In the genomic region with DNA sequence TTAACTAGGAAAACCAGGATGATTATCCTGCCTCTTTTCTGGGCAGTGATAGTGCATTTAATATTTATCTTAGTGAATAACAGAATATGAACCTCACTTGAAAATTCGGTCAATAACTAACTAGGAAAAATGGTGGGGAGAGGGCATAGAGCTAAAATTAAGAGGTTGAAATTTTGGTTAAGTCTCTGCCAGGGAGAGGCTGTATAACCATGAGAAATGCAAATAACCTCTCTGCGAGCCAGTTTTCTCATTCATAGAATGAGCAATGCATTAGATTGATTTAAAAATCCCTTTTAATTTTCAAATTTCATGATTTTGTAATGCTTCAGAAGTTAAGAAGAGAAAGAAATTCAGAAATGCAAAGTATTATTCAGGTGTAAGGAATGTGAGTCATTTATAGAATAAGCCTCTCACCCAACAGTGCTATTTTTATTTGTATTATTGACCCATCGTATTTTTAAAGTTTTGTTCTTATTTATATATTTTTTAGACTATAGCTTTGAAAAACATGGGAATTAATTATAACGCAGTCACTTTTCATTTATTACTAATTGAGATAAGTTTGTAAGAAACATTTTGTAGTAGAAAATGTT, we compare ENCODE assay signal across 1 cellular context.
TF ChIP-seq lines count a peak whose summit lies in the region.

No MANE protein-coding gene starts in this region.

TF ChIP-seq in GM23338, 12 proteins besides CTCF, POLR2A, EP300 and RAD21 (continued from another document):
- TF ChIP-seq, protein P1, sequence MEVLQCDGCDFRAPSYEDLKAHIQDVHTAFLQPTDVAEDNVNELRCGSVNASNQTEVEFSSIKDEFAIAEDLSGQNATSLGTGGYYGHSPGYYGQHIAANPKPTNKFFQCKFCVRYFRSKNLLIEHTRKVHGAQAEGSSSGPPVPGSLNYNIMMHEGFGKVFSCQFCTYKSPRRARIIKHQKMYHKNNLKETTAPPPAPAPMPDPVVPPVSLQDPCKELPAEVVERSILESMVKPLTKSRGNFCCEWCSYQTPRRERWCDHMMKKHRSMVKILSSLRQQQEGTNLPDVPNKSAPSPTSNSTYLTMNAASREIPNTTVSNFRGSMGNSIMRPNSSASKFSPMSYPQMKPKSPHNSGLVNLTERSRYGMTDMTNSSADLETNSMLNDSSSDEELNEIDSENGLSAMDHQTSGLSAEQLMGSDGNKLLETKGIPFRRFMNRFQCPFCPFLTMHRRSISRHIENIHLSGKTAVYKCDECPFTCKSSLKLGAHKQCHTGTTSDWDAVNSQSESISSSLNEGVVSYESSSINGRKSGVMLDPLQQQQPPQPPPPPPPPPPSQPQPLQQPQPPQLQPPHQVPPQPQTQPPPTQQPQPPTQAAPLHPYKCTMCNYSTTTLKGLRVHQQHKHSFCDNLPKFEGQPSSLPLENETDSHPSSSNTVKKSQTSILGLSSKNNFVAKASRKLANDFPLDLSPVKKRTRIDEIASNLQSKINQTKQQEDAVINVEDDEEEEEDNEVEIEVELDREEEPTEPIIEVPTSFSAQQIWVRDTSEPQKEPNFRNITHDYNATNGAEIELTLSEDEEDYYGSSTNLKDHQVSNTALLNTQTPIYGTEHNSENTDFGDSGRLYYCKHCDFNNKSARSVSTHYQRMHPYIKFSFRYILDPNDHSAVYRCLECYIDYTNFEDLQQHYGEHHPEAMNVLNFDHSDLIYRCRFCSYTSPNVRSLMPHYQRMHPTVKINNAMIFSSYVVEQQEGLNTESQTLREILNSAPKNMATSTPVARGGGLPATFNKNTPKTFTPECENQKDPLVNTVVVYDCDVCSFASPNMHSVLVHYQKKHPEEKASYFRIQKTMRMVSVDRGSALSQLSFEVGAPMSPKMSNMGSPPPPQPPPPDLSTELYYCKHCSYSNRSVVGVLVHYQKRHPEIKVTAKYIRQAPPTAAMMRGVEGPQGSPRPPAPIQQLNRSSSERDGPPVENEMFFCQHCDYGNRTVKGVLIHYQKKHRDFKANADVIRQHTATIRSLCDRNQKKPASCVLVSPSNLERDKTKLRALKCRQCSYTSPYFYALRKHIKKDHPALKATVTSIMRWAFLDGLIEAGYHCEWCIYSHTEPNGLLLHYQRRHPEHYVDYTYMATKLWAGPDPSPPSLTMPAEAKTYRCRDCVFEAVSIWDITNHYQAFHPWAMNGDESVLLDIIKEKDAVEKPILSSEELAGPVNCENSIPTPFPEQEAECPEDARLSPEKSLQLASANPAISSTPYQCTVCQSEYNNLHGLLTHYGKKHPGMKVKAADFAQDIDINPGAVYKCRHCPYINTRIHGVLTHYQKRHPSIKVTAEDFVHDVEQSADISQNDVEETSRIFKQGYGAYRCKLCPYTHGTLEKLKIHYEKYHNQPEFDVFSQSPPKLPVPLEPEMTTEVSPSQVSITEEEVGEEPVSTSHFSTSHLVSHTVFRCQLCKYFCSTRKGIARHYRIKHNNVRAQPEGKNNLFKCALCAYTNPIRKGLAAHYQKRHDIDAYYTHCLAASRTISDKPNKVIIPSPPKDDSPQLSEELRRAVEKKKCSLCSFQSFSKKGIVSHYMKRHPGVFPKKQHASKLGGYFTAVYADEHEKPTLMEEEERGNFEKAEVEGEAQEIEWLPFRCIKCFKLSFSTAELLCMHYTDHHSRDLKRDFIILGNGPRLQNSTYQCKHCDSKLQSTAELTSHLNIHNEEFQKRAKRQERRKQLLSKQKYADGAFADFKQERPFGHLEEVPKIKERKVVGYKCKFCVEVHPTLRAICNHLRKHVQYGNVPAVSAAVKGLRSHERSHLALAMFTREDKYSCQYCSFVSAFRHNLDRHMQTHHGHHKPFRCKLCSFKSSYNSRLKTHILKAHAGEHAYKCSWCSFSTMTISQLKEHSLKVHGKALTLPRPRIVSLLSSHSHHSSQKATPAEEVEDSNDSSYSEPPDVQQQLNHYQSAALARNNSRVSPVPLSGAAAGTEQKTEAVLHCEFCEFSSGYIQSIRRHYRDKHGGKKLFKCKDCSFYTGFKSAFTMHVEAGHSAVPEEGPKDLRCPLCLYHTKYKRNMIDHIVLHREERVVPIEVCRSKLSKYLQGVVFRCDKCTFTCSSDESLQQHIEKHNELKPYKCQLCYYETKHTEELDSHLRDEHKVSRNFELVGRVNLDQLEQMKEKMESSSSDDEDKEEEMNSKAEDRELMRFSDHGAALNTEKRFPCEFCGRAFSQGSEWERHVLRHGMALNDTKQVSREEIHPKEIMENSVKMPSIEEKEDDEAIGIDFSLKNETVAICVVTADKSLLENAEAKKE (CRISPR knock-in tag; IDR thresholded peaks at IDR 0.05) = no peak
- no peak for TF ChIP-seq ETS1 (IDR thresholded peaks at IDR 0.05)
- TF ChIP-seq STAT1 (IDR thresholded peaks at IDR 0.05; ENCODE audit: unreplicated experiment) = no peak
- no peak for TF ChIP-seq POLR2AphosphoS5 (IDR thresholded peaks at IDR 0.05; ENCODE audit: low read depth)
- no peak for TF ChIP-seq EZH2 (IDR thresholded peaks at IDR 0.05; ENCODE audit: low read depth, unreplicated experiment)
- no peak for TF ChIP-seq JUNB (IDR thresholded peaks at IDR 0.05; ENCODE audit: unreplicated experiment)
- TF ChIP-seq ZNF331 (CRISPR knock-in tag; IDR thresholded peaks at IDR 0.05; ENCODE audit: low read depth) = no peak
TF ChIP-seq in GM23338: peak in this region for 0.
